ENCODE assay signal across 16 cellular contexts in genomic region chr5:91302335-91302734, GRCh38.
DNase-seq lines count a peak whose midpoint lies in the region; ATAC-seq, FAIRE-seq and TF ChIP-seq lines count a peak whose summit lies in the region.
"Had no signal": no experiment of that assay in that cellular context is flagged by ENCODE, and none has a peak within 500 bp of the region (broad histone marks: within the 10 kb centered on the region; RNA-seq: fewer than 3 reads in every experiment).

No MANE protein-coding gene starts in this region.

- H3K9ac ChIP-seq in HepG2 (ENCODE audit: insufficient read depth, low read depth, low read length) (no peak overlapping the region), SU-DHL-6 (ENCODE audit: low read length) (no peak overlapping the region)

- POLR2A ChIA-PET in HepG2 (lab: Yijun Ruan, JAX), result no interaction called here

- no peaks in the 10 kb centered on the region for H3F3A ChIP-seq in SU-DHL-6 (ENCODE audit: insufficient read depth)

- H3K79me2 ChIP-seq in HepG2 (ENCODE audit: insufficient read depth, low read length), result no peaks in the 10 kb centered on the region
- H3K79me2 ChIP-seq in SU-DHL-6 (ENCODE audit: insufficient read depth, low read length), result no peaks in the 10 kb centered on the region

- H3K27ac ChIP-seq in HepG2 (ENCODE audit: extremely low read length, insufficient read depth, low read length), result no peak overlapping the region
- peak overlapping the region in 1 of 3 donors; percentile 57 for H3K27ac ChIP-seq in right lobe of liver
- no peak overlapping the region for H3K27ac ChIP-seq in SU-DHL-6 (ENCODE audit: low read depth, low read length)
- no peak overlapping the region for H3K27ac ChIP-seq in tibial artery
- H3K27ac ChIP-seq: coronary artery, SK-N-MC, VCaP had no signal

- TF ChIP-seq RAD21 in HepG2 (CRISPR knock-in tag; IDR thresholded peaks at IDR 0.05), result no peak

- CTCF ChIA-PET in HepG2 (lab: Yijun Ruan, JAX; ENCODE audit: low intra/inter-chr PET ratio, low total read pairs), result no interaction called here

- H3K36me3 ChIP-seq in HepG2 (replicated peaks in 1 of 2; ENCODE audit: control insufficient read depth in 1 of 2, insufficient read depth in 2 of 2, low read length in 2 of 2), result no peaks in the 10 kb centered on the region
- no peaks in the 10 kb centered on the region for H3K36me3 ChIP-seq in right lobe of liver
- no peaks in the 10 kb centered on the region for H3K36me3 ChIP-seq in SU-DHL-6 (ENCODE audit: low read length)
- H3K36me3 ChIP-seq in tibial artery, result no peaks in the 10 kb centered on the region

- H3K4me2 ChIP-seq in HepG2 (ENCODE audit: low read depth, low read length) (no peak overlapping the region), SU-DHL-6 (ENCODE audit: low read depth, low read length, poor library complexity, severe bottlenecking) (no peak overlapping the region)

- in situ Hi-C loops in HepG2 (cut with HindIII; ENCODE audit: extremely low pct_ligation_motif_present, low pct_unique_long_range_greater_than_20kb), result no loop called here

- H3K9me2 ChIP-seq in SU-DHL-6 (replicated peaks; ENCODE audit: insufficient read depth, low read length), result no peaks in the 10 kb centered on the region

- WGBS in HepG2 (ENCODE audit: low lambda C conversion rate), result 78% methylated on average over 4 of the region's 4 CpGs
- 86% methylated on average over 4 of the region's 4 CpGs for WGBS in right lobe of liver (ENCODE audit: insufficient coverage, low coverage, low lambda C conversion rate, missing lambda C conversion rate)

- H3K9me3 ChIP-seq in HepG2 (ENCODE audit: low read length) (no peaks in the 10 kb centered on the region), right lobe of liver (no peaks in the 10 kb centered on the region), SU-DHL-6 (ENCODE audit: insufficient read depth, low read length) (no peaks in the 10 kb centered on the region), tibial artery (no peaks in the 10 kb centered on the region)
- H3K9me3 ChIP-seq: Caco-2 had no signal

- H4K20me1 ChIP-seq in HepG2 (ENCODE audit: insufficient read depth, low read length) (no peaks in the 10 kb centered on the region), SU-DHL-6 (ENCODE audit: low read depth, low read length) (no peaks in the 10 kb centered on the region)

- H3K27me3 ChIP-seq in HepG2 (ENCODE audit: control insufficient read depth in 1 of 2, insufficient read depth in 2 of 2, low read length in 2 of 2), result no peaks in the 10 kb centered on the region
- H3K27me3 ChIP-seq in right lobe of liver, result no peaks in the 10 kb centered on the region
- no peaks in the 10 kb centered on the region for H3K27me3 ChIP-seq in SU-DHL-6 (ENCODE audit: low read length)
- no peaks in the 10 kb centered on the region for H3K27me3 ChIP-seq in tibial artery

- ATAC-seq in HepG2 (peak; percentile 66; the same call in 2 of the 3 replicates), right lobe of liver (no peak)

- no peak for TF ChIP-seq CTCF in HepG2 (CRISPR knock-in tag; IDR thresholded peaks at IDR 0.05)
- TF ChIP-seq CTCF in right lobe of liver (IDR thresholded peaks at IDR 0.05), result peak in 1 of 4 donors; percentile 5
- no peak for TF ChIP-seq CTCF in SU-DHL-6 (IDR thresholded peaks at IDR 0.05; ENCODE audit: insufficient read depth, low read length, poor library complexity, severe bottlenecking)
- peak; percentile 10 for TF ChIP-seq CTCF in fibroblast of mammary gland (conservative IDR thresholded peaks at IDR 0.05; ENCODE audit: control insufficient read depth, insufficient read depth, low read depth, low read length)
- TF ChIP-seq CTCF in tibial artery (IDR thresholded peaks at IDR 0.05), result no peak

- FAIRE-seq in HepG2 (lab: Jason Lieb, UNC), result no peak

- intact Hi-C loops in HepG2 (cut with micrococcal nuclease; ENCODE audit: unreplicated experiment), result no loop called here
- intact Hi-C loops in right lobe of liver (cut with DNase I), result no loop called here
- intact Hi-C loops in tibial artery (cut with DNase I; ENCODE audit: low total_unique reads), result no loop called here

- H2AFZ ChIP-seq in HepG2 (ENCODE audit: low read length), result no peak overlapping the region
- peak overlapping the region; percentile 82 for H2AFZ ChIP-seq in SU-DHL-6 (ENCODE audit: low read depth, low read length, severe bottlenecking)

- TF ChIP-seq EP300 in HepG2 (IDR thresholded peaks at IDR 0.05; ENCODE audit: low read depth in 2 of 2, low read length in 2 of 2) (no peak), HepG2 (CRISPR knock-in tag; IDR thresholded peaks at IDR 0.05; ENCODE audit: borderline replicate concordance) (no peak)

- DNase-seq in HepG2 (ENCODE audit: low spot score) (no peak), right lobe of liver (no peak), fibroblast of mammary gland (ENCODE audit: low read depth) (no peak), tibial artery (no peak), foreskin melanocyte (no peak), DMS79 (lab: John Stamatoyannopoulos, UW) (no peak)
- DNase-seq in stimulated activated CD4-positive, alpha-beta T cell treated with anti-CD3 and anti-CD28 coated beads, Interleukin-4, amount 100 ng/mL, for 1 hour, result no peak
- DNase-seq: activated CD8-positive, alpha-beta memory T cell treated with anti-CD3 and anti-CD28 coated beads for 24 hours; activated effector memory CD4-positive, alpha-beta T cell treated with Interleukin-2 at 50 U/mL for 16 hours; Caco-2; left ventricle myocardium superior; NCI-H1092 had no signal

- TF ChIP-seq POLR2A in HepG2 (IDR thresholded peaks at IDR 0.05; ENCODE audit: insufficient read depth in 1 of 2, low read depth in 2 of 2, low read length in 2 of 2) (no peak), right lobe of liver (IDR thresholded peaks at IDR 0.05) (no peak)

- H3K4me1 ChIP-seq in HepG2 (ENCODE audit: insufficient read depth, low read length) (0 out of 2 replicates have a peak, but pooled peaks cover 5% of the 10 kb centered on the region), right lobe of liver (peaks cover 0 to 4% (median 0%) of the 10 kb centered on the region in 4 donors), tibial artery (peaks cover 0 to 8% (median 0%) of the 10 kb centered on the region in 4 donors)
- H3K4me1 ChIP-seq: Caco-2 had no signal

- H3K4me3 ChIP-seq in HepG2 (replicated peaks in 1 of 3; ENCODE audit: insufficient read depth in 1 of 3, low read depth in 2 of 3, low read length in 3 of 3), result no peak overlapping the region
- no peak overlapping the region for H3K4me3 ChIP-seq in right lobe of liver
- no peak overlapping the region for H3K4me3 ChIP-seq in SU-DHL-6 (ENCODE audit: insufficient read depth, low read length, poor library complexity, severe bottlenecking)
- no peak overlapping the region for H3K4me3 ChIP-seq in fibroblast of mammary gland (ENCODE audit: control insufficient read depth, low read depth, low read length)
- H3K4me3 ChIP-seq in tibial artery, result no peak overlapping the region
- H3K4me3 ChIP-seq: coronary artery, SK-N-MC had no signal

- no TSS peak for BruUV-seq in HepG2 (replicated peaks; lab: Mats Ljungman, UMichigan)

TF ChIP-seq in HepG2, 621 proteins besides CTCF, POLR2A, EP300 and RAD21:
- TF ChIP-seq FUBP1 (CRISPR knock-in tag; IDR thresholded peaks at IDR 0.05; ENCODE audit: borderline replicate concordance) (no peak), AHR (CRISPR knock-in tag; IDR thresholded peaks at IDR 0.05) (no peak), STAT6 (CRISPR knock-in tag; IDR thresholded peaks at IDR 0.05; ENCODE audit: borderline replicate concordance) (no peak), ZBTB42 (CRISPR knock-in tag; IDR thresholded peaks at IDR 0.05) (no peak)
